Comparison of ENCODE assay signal across 23 cellular contexts in genomic region chr22:44194569-44194968, GRCh38. TPM values are rescaled to one million over a fixed set of nuclear protein-coding genes. Genes with fewer than 3 reads are reported as not detected.
A peak's percentile ranks its signal among the peaks of the same experiment; 100 is the strongest.
DNase-seq lines count a peak whose midpoint lies in the region; ATAC-seq and TF ChIP-seq lines count a peak whose summit lies in the region.
"Had no signal": no experiment of that assay in that cellular context is flagged by ENCODE, and none has a peak within 500 bp of the region (broad histone marks: within the 10 kb centered on the region; RNA-seq: fewer than 3 reads in every experiment).

No MANE protein-coding gene starts in this region.

- dilution Hi-C loops in IMR-90 (cut with HindIII; ENCODE audit: low sequenced_read_pairs, unreplicated experiment): no loop called here

- H3K9ac ChIP-seq in BLaER1: no peak overlapping the region
- H3K9ac ChIP-seq in IMR-90 (ENCODE audit: low read depth, low read length): no peak overlapping the region
- H3K9ac ChIP-seq in GM23248: no peak overlapping the region

- peaks cover 7 to 41% (median 23%) of the 10 kb centered on the region in 4 donors for H3K4me1 Mint-ChIP-seq in CD4-positive, CD25-positive, alpha-beta regulatory T cell
- peaks cover 34 to 54% (median 42%) of the 10 kb centered on the region in 7 donors for H3K4me1 Mint-ChIP-seq in naive thymus-derived CD4-positive, alpha-beta T cell

- POLR2A ChIA-PET in IMR-90 (lab: Charles Lee; ENCODE audit: unreplicated experiment): no interaction called here
- POLR2A ChIA-PET in naive thymus-derived CD4-positive, alpha-beta T cell (lab: Charles Lee): no interaction called here

- no peak overlapping the region for H3K23ac ChIP-seq in IMR-90 (ENCODE audit: low read depth, low read length)

- intact Hi-C loops in IMR-90 (cut with micrococcal nuclease): no loop called here
- intact Hi-C loops in naive thymus-derived CD4-positive, alpha-beta T cell (cut with micrococcal nuclease): no loop called here

- H4K91ac ChIP-seq in IMR-90 (ENCODE audit: insufficient read depth, low read depth, low read length): no peak overlapping the region

- no peaks in the 10 kb centered on the region for H3K9me2 ChIP-seq in GM23248 (ENCODE audit: insufficient read depth)

- H3K27me3 Mint-ChIP-seq in CD4-positive, CD25-positive, alpha-beta regulatory T cell: no peaks in the 10 kb centered on the region
- H3K27me3 Mint-ChIP-seq in naive thymus-derived CD4-positive, alpha-beta T cell: no peaks in the 10 kb centered on the region

- H2AK9ac ChIP-seq in IMR-90 (replicated peaks; ENCODE audit: low read depth, low read length, poor library complexity): no peak overlapping the region

- no peak overlapping the region for H3K27ac ChIP-seq in BLaER1
- no peak overlapping the region for H3K27ac ChIP-seq in CD4-positive, CD25-positive, alpha-beta regulatory T cell (ENCODE audit: insufficient read depth, low read length, poor library complexity, severe bottlenecking)
- H3K27ac ChIP-seq in IMR-90 (ENCODE audit: insufficient read depth, low read length): no peak overlapping the region
- no peak overlapping the region for H3K27ac ChIP-seq in naive thymus-derived CD4-positive, alpha-beta T cell (ENCODE audit: low read depth, low read length)
- no peak overlapping the region for H3K27ac ChIP-seq in GM23248
- H3K27ac ChIP-seq: A549, C4-2B, RWPE1 had no signal

- H3K79me2 ChIP-seq in GM23248 (ENCODE audit: insufficient read depth): no peaks in the 10 kb centered on the region

- TF ChIP-seq CTCF in IMR-90 (conservative IDR thresholded peaks at IDR 0.05; ENCODE audit: low read depth, low read length): no peak

- H3K27me3 ChIP-seq in BLaER1: peaks cover 29% of the 10 kb centered on the region
- no peaks in the 10 kb centered on the region for H3K27me3 ChIP-seq in CD4-positive, CD25-positive, alpha-beta regulatory T cell (ENCODE audit: control insufficient read depth, insufficient read depth, low read length)
- peaks cover 38% of the 10 kb centered on the region for H3K27me3 ChIP-seq in IMR-90 (ENCODE audit: control insufficient read depth, insufficient read depth, low read length)
- no peaks in the 10 kb centered on the region for H3K27me3 ChIP-seq in naive thymus-derived CD4-positive, alpha-beta T cell (ENCODE audit: control insufficient read depth in 2 of 2, insufficient read depth in 2 of 2, low read length in 2 of 2)
- no peaks in the 10 kb centered on the region for H3K27me3 ChIP-seq in HAP-1 (ENCODE audit: low read depth)
- H3K27me3 ChIP-seq in GM23248 (replicated peaks; ENCODE audit: insufficient read depth): peaks cover 6% of the 10 kb centered on the region

- H2BK5ac ChIP-seq in IMR-90 (ENCODE audit: low read depth, low read length, poor library complexity, severe bottlenecking): peak overlapping the region; percentile 41

- no peak overlapping the region for H3K14ac ChIP-seq in IMR-90 (replicated peaks; ENCODE audit: low read depth, low read length)

- H3K9me3 ChIP-seq in BLaER1: no peaks in the 10 kb centered on the region
- no peaks in the 10 kb centered on the region for H3K9me3 ChIP-seq in CD4-positive, CD25-positive, alpha-beta regulatory T cell (ENCODE audit: control insufficient read depth in 2 of 2, low read length in 2 of 2)
- H3K9me3 ChIP-seq in IMR-90 (ENCODE audit: control insufficient read depth, insufficient read depth, low read length): no peaks in the 10 kb centered on the region
- H3K9me3 ChIP-seq in naive thymus-derived CD4-positive, alpha-beta T cell (ENCODE audit: control insufficient read depth in 2 of 3, low read length in 3 of 3): no peaks in the 10 kb centered on the region
- no peaks in the 10 kb centered on the region for H3K9me3 ChIP-seq in HAP-1
- H3K9me3 ChIP-seq in GM23248 (ENCODE audit: low read depth): no peaks in the 10 kb centered on the region
- H3K9me3 ChIP-seq: A549 had no signal

- in situ Hi-C loops in IMR-90 (cut with MboI; ENCODE audit: low sequenced_read_pairs): no loop called here
- in situ Hi-C loops in HAP-1 (cut with MboI; ENCODE audit: low sequenced_read_pairs): no loop called here
- in situ Hi-C loops in GM23248 (cut with MboI): no loop called here

- H3K18ac ChIP-seq in IMR-90 (ENCODE audit: low read depth, low read length): no peak overlapping the region

- no peaks in the 10 kb centered on the region for H3F3A ChIP-seq in GM23248 (ENCODE audit: insufficient read depth)

- no peaks in the 10 kb centered on the region for H3K79me1 ChIP-seq in IMR-90 (ENCODE audit: low read depth in 1 of 2, low read length in 2 of 2)

- CTCF ChIA-PET in IMR-90 (lab: Yijun Ruan, JAX): no interaction called here
- CTCF ChIA-PET in naive thymus-derived CD4-positive, alpha-beta T cell (lab: Charles Lee): no interaction called here

- H3K4me2 ChIP-seq in BLaER1 (peak overlapping the region; percentile 74), IMR-90 (ENCODE audit: low read depth, low read length) (no peak overlapping the region), GM23248 (ENCODE audit: unreplicated experiment) (no peak overlapping the region)
- H3K4me2 ChIP-seq: A549, GM23338 had no signal

- H3K9me1 ChIP-seq in IMR-90 (ENCODE audit: insufficient read depth, low read length): no peaks in the 10 kb centered on the region; the same call in 1 of the 2 replicates

- peak overlapping the region in 1 of 4 donors; percentile 55 for H3K4me3 Mint-ChIP-seq in CD4-positive, CD25-positive, alpha-beta regulatory T cell
- peak overlapping the region in 6 of 10 donors; percentile 38 to 73 (median 68) for H3K4me3 Mint-ChIP-seq in naive thymus-derived CD4-positive, alpha-beta T cell
- H3K4me3 Mint-ChIP-seq: GM23338 had no signal

- H3K27ac Mint-ChIP-seq in CD4-positive, CD25-positive, alpha-beta regulatory T cell: peak overlapping the region in 2 of 3 donors; percentile 56 to 71
- peak overlapping the region in 5 of 9 donors; percentile 1 to 51 (median 26) for H3K27ac Mint-ChIP-seq in naive thymus-derived CD4-positive, alpha-beta T cell
- H3K27ac Mint-ChIP-seq: GM23338 had no signal

- no peak overlapping the region for H2BK15ac ChIP-seq in IMR-90 (ENCODE audit: low read depth, low read length)

- H3K9me3 Mint-ChIP-seq in CD4-positive, CD25-positive, alpha-beta regulatory T cell: no peaks in the 10 kb centered on the region
- peaks cover 0 to 4% (median 0%) of the 10 kb centered on the region in 11 donors for H3K9me3 Mint-ChIP-seq in naive thymus-derived CD4-positive, alpha-beta T cell

- H3K4me3 ChIP-seq in BLaER1 (no peak overlapping the region), IMR-90 (ENCODE audit: insufficient read depth, low read depth, low read length) (no peak overlapping the region), HAP-1 (no peak overlapping the region), GM23248 (no peak overlapping the region)
- H3K4me3 ChIP-seq in CD4-positive, CD25-positive, alpha-beta regulatory T cell (ENCODE audit: low read depth, low read length): no peak overlapping the region
- H3K4me3 ChIP-seq in naive thymus-derived CD4-positive, alpha-beta T cell (ENCODE audit: low read length): no peak overlapping the region
- H3K4me3 ChIP-seq: A549, GM23338 had no signal

- TF ChIP-seq RAD21 in IMR-90 (IDR thresholded peaks at IDR 0.05; ENCODE audit: low read length): no peak

- no TSS peak for BruUV-seq in IMR-90 (replicated peaks; lab: Mats Ljungman, UMichigan)

- no peak for DNase-seq in CD4-positive, CD25-positive, alpha-beta regulatory T cell
- DNase-seq in IMR-90 (no peak), HAP-1 (ENCODE audit: low spot score in 2 of 2) (no peak), GM23248 (no peak)
- no peak for DNase-seq in naive thymus-derived CD4-positive, alpha-beta T cell
- DNase-seq: AML-193, DMS153, DND-41, HCEC 1CT, NCI-H1048, NCI-H1417, NCI-H1694, NCI-H2029 treated with DMSO at 0.1 percent for 48 hours, NCI-H69, SHP77 treated with DMSO at 0.1 percent for 48 hours had no signal

- no peak overlapping the region for H2BK20ac ChIP-seq in IMR-90 (ENCODE audit: low read depth, low read length)

- no peak overlapping the region for H4K8ac ChIP-seq in IMR-90 (ENCODE audit: low read depth in 2 of 2, low read length in 2 of 2)

- 72 to 100% methylated on average over 1 to 2 of the region's 2 CpGs for WGBS in IMR-90 (ENCODE audit: extremely low coverage in 2 of 2, insufficient read length in 1 of 2), 2 experiments
- WGBS in GM23248 (ENCODE audit: low coverage in 1 of 2, low lambda C conversion rate in 2 of 2, missing lambda C conversion rate in 2 of 2), 2 experiments: 71 to 83% methylated on average over 2 of the region's 2 CpGs

- TF ChIP-seq POLR2A in IMR-90 (IDR thresholded peaks at IDR 0.05; ENCODE audit: low read depth, low read length): no peak

- H3K36me3 ChIP-seq in BLaER1: peaks cover 11% of the 10 kb centered on the region; the same call in 1 of the 2 replicates
- H3K36me3 ChIP-seq in CD4-positive, CD25-positive, alpha-beta regulatory T cell (ENCODE audit: control insufficient read depth, insufficient read depth, low read length): peaks cover 11% of the 10 kb centered on the region
- H3K36me3 ChIP-seq in IMR-90 (ENCODE audit: control insufficient read depth, insufficient read depth, low read length): no peaks in the 10 kb centered on the region
- H3K36me3 ChIP-seq in naive thymus-derived CD4-positive, alpha-beta T cell (ENCODE audit: control insufficient read depth in 2 of 3, insufficient read depth in 3 of 3, low read length in 3 of 3): peaks cover 4 to 44% (median 6%) of the 10 kb centered on the region in 3 experiments
- H3K36me3 ChIP-seq in HAP-1 (replicated peaks): no peaks in the 10 kb centered on the region
- no peaks in the 10 kb centered on the region for H3K36me3 ChIP-seq in GM23248 (ENCODE audit: low read depth)

- H2BK120ac ChIP-seq in IMR-90 (ENCODE audit: low read depth, low read length): no peak overlapping the region

- no peak overlapping the region for H4K5ac ChIP-seq in IMR-90 (ENCODE audit: low read depth, low read length)

- H3K56ac ChIP-seq in IMR-90 (ENCODE audit: extremely low read depth, insufficient read depth, low read length): no peak overlapping the region

- H2AK5ac ChIP-seq in IMR-90 (ENCODE audit: low read depth, low read length): no peak overlapping the region

- no peak for ATAC-seq in CD4-positive, CD25-positive, alpha-beta regulatory T cell (ENCODE audit: low read depth in 2 of 2)
- ATAC-seq in IMR-90 (ENCODE audit: low read depth) (no peak), GM21515 (IDR thresholded peaks at IDR 0.05; ENCODE audit: unreplicated experiment) (no peak)
- ATAC-seq in naive thymus-derived CD4-positive, alpha-beta T cell: no peak
- ATAC-seq: A549, GM23338, Panc1 had no signal

- H3K36me3 Mint-ChIP-seq in CD4-positive, CD25-positive, alpha-beta regulatory T cell: peaks cover 41% of the 10 kb centered on the region
- H3K36me3 Mint-ChIP-seq in naive thymus-derived CD4-positive, alpha-beta T cell: peaks cover 15 to 47% (median 33%) of the 10 kb centered on the region in 5 donors

- H2AFZ ChIP-seq in IMR-90 (replicated peaks; ENCODE audit: low read length, poor library complexity) (no peak overlapping the region), GM23248 (no peak overlapping the region)
- H2AFZ ChIP-seq: GM23338 had no signal

- H3K4me1 ChIP-seq in BLaER1: peaks cover 78% of the 10 kb centered on the region
- peaks cover 11% of the 10 kb centered on the region for H3K4me1 ChIP-seq in CD4-positive, CD25-positive, alpha-beta regulatory T cell (ENCODE audit: control insufficient read depth, insufficient read depth, low read length, poor library complexity, severe bottlenecking)
- peaks cover 2% of the 10 kb centered on the region; the same call in 1 of the 2 replicates for H3K4me1 ChIP-seq in IMR-90 (ENCODE audit: control insufficient read depth, insufficient read depth, low read length)
- H3K4me1 ChIP-seq in naive thymus-derived CD4-positive, alpha-beta T cell (ENCODE audit: control insufficient read depth in 2 of 2, insufficient read depth in 2 of 2, low read length in 2 of 2): peaks cover 23 to 26% of the 10 kb centered on the region in 2 donors
- no peaks in the 10 kb centered on the region for H3K4me1 ChIP-seq in HAP-1
- H3K4me1 ChIP-seq in GM23248 (ENCODE audit: insufficient read depth): no peaks in the 10 kb centered on the region

- H3K4ac ChIP-seq in IMR-90 (ENCODE audit: low read depth, low read length): no peak overlapping the region

- H4K20me1 ChIP-seq in BLaER1 (peaks cover 62% of the 10 kb centered on the region), IMR-90 (ENCODE audit: insufficient read depth, low read length) (no peaks in the 10 kb centered on the region), GM23248 (ENCODE audit: insufficient read depth) (no peaks in the 10 kb centered on the region)

RNA-seq across cellular contexts. Expression of gene PARVG, which starts 13.8 kb away (rescaled TPM):
- 132 TPM for total RNA-seq in CD4-positive, CD25-positive, alpha-beta regulatory T cell
- polyA plus RNA-seq in CD4-positive, CD25-positive, alpha-beta regulatory T cell: 10 to 100 TPM; 40.3 to 57.9 (median 45.7) TPM
- not detected in 2 replicates for total RNA-seq in IMR-90 (2012; rRNA removed)
- not detected in 2 replicates for polyA plus RNA-seq in IMR-90 (2012; rRNA removed)
- not detected in 2 replicates for polyA plus RNA-seq in IMR-90 (2012; cell fraction: cytosol; rRNA removed)
- polyA plus RNA-seq in IMR-90 (2012; cell fraction: nucleus; rRNA removed; ENCODE audit: low replicate concordance): 0.06 and 0.11 TPM in 2 replicates
- 100 to 1,000 TPM; 142 to 209 (median 173) TPM for total RNA-seq in naive thymus-derived CD4-positive, alpha-beta T cell
- polyA plus RNA-seq in naive thymus-derived CD4-positive, alpha-beta T cell: 10 to 100 TPM; 36.4 to 57.6 TPM
- total RNA-seq in GM23248 (2014; rRNA removed; shearing (Covaris generic)): not detected in 2 replicates
- polyA plus RNA-seq in GM23248 (2016; fragmentation: Nextera tagmentation; extraction: Ambion mirVana): 0.27 TPM in 1 of 2 replicates, not detected in the other
- total RNA-seq: NCI-H460 had no signal
- polyA plus RNA-seq: A549 had no signal

Comparison
In these comparisons a context has a peak if more than half of its experiments do, and no peak if none do; other contexts are left out.
1. RNA of gene PARVG, which starts 13.8 kb away (total RNA-seq): 142 to 209 TPM in naive thymus-derived CD4-positive, alpha-beta T cell and 132 TPM in CD4-positive, CD25-positive, alpha-beta regulatory T cell (single experiment); not detected in IMR-90 and not detected in GM23248; every median in the first group is over 100 times any median in the second.